21 cellular contexts compared by ENCODE assay signal in the genomic region with DNA sequence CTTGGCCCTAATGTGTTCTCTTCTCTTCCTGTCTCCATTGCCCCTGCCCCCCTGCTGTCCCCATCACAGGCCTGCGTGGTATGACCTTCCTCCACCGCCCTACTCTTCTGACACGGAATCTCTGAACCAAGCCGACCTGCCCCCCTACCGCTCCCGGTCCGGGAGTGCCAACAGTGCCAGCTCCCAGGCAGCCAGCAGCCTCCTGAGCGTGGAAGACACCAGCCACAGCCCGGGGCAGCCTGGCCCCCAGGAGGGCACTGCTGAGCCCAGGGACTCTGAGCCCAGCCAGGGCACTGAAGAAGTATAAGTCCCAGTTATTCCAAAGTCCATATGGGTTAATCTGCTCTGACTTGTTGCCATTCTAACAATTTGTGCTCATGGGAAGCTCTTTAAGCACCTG.
"Had no signal": no experiment of that assay in that cellular context is flagged by ENCODE, and none has a peak within 500 bp of the region (broad histone marks: within the 10 kb centered on the region; RNA-seq: fewer than 3 reads in every experiment).

No MANE protein-coding gene starts in this region.

- H3K4me1 Mint-ChIP-seq: memory B cell; naive B cell; stimulated activated memory B cell treated with anti-CD40 and anti-IgM and Interleukin-4, amounts not matched to agents 10 μg/mL and 1 μg/mL and 100 μg/mL, for 72 hours had no signal

- H3K4me3 Mint-ChIP-seq: memory B cell; stimulated activated memory B cell treated with anti-CD40 and anti-IgM and Interleukin-4, amounts not matched to agents 10 μg/mL and 1 μg/mL and 100 μg/mL, for 72 hours; stimulated activated naive CD8-positive, alpha-beta T cell treated with anti-CD3 and anti-CD28 coated beads, Interleukin-15, Interleukin-2, amounts not matched to agents 100 ng/mL and 50 ng/mL, for 24 hours had no signal

- H3K36me3 Mint-ChIP-seq: memory B cell; naive B cell; stimulated activated memory B cell treated with anti-CD40 and anti-IgM and Interleukin-4, amounts not matched to agents 10 μg/mL and 1 μg/mL and 100 μg/mL, for 72 hours had no signal

- H3K27ac ChIP-seq: epithelial cell of prostate, esophagus muscularis mucosa, gastrocnemius medialis, left ventricle myocardium inferior, lower lobe of right lung, ovary, testis, transverse colon had no signal

- H3K27me3 ChIP-seq: esophagus muscularis mucosa, gastrocnemius medialis, ovary, testis, transverse colon had no signal

- H3K27me3 Mint-ChIP-seq: memory B cell; stimulated activated memory B cell treated with anti-CD40 and anti-IgM and Interleukin-4, amounts not matched to agents 10 μg/mL and 1 μg/mL and 100 μg/mL, for 72 hours; stimulated activated naive CD8-positive, alpha-beta T cell treated with anti-CD3 and anti-CD28 coated beads, Interleukin-15, Interleukin-2, amounts not matched to agents 100 ng/mL and 50 ng/mL, for 24 hours had no signal

- H3K27ac Mint-ChIP-seq: memory B cell; stimulated activated memory B cell treated with anti-CD40 and anti-IgM and Interleukin-4, amounts not matched to agents 10 μg/mL and 1 μg/mL and 100 μg/mL, for 72 hours; stimulated activated naive CD8-positive, alpha-beta T cell treated with anti-CD3 and anti-CD28 coated beads, Interleukin-15, Interleukin-2, amounts not matched to agents 100 ng/mL and 50 ng/mL, for 24 hours had no signal

- H3K36me3 ChIP-seq: esophagus muscularis mucosa, gastrocnemius medialis, left ventricle myocardium inferior, lower lobe of right lung, ovary, transverse colon had no signal

- ATAC-seq: gastrocnemius medialis; lower lobe of right lung; right cardiac atrium; stimulated activated memory B cell treated with anti-CD40 and anti-IgM and Interleukin-4, amounts not matched to agents 10 μg/mL and 1 μg/mL and 100 μg/mL, for 72 hours had no signal

- H3K9me3 ChIP-seq: esophagus muscularis mucosa, gastrocnemius medialis, left ventricle myocardium inferior, lower lobe of right lung, ovary, testis, transverse colon had no signal

- DNase-seq: effector memory CD4-positive, alpha-beta T cell; gastrocnemius medialis; glutamatergic neuron; kidney; left cardiac atrium; left ventricle myocardium inferior; lower lobe of right lung; midbrain; naive B cell; nucleus accumbens; ovary; right cardiac atrium; stimulated activated CD4-positive, alpha-beta T cell treated with anti-CD3 and anti-CD28 coated beads, Interleukin-4, amount 100 ng/mL, for 1 hour; stimulated activated CD8-positive, alpha-beta memory T cell treated with anti-CD3 and anti-CD28 coated beads, Interleukin-4, amount 100 ng/mL, for 48 hours; testis; transverse colon had no signal

- H3K4me3 ChIP-seq: esophagus muscularis mucosa, gastrocnemius medialis, left ventricle myocardium inferior, lower lobe of right lung, ovary, testis, transverse colon had no signal

- H3K4me1 ChIP-seq: gastrocnemius medialis, lower lobe of right lung, testis had no signal

- H3K9me3 Mint-ChIP-seq: memory B cell; stimulated activated memory B cell treated with anti-CD40 and anti-IgM and Interleukin-4, amounts not matched to agents 10 μg/mL and 1 μg/mL and 100 μg/mL, for 72 hours; stimulated activated naive CD8-positive, alpha-beta T cell treated with anti-CD3 and anti-CD28 coated beads, Interleukin-15, Interleukin-2, amounts not matched to agents 100 ng/mL and 50 ng/mL, for 24 hours had no signal
